Comparison of ENCODE assay signal across 12 cellular contexts in the genomic region with DNA sequence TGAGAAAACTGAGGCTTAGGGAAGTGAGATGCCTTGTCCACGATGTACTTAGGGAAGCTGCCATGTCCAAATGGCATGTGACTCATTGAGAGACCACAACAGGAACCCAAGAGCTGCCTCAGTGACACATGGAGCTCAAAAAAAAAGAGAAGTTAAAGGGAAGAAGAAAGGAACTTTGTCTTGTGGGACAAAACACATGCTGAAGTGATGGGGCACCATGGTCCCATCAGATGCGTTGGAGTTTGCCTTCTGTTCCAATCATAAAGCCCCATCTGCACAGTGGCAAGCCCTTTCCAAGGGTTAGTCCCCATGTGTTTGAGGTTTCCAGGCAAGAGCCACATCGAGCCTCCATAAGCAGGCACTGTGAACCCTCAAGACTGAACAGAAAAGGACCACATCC. TPM values are rescaled to one million over a fixed set of nuclear protein-coding genes. Genes with fewer than 3 reads are reported as not detected.
A peak's percentile ranks its signal among the peaks of the same experiment; 100 is the strongest.
DNase-seq lines count a peak whose midpoint lies in the region; ATAC-seq lines count a peak whose summit lies in the region.
"Had no signal": no experiment of that assay in that cellular context is flagged by ENCODE, and none has a peak within 500 bp of the region (broad histone marks: within the 10 kb centered on the region; RNA-seq: fewer than 3 reads in every experiment).

No MANE protein-coding gene starts in this region.

- peak overlapping the region in 11 of 21 experiments; percentile 2 to 69 (median 36) for H3K27ac ChIP-seq in skin epidermis
- H3K27ac ChIP-seq: foreskin keratinocyte, parathyroid adenoma had no signal

- no peak for ATAC-seq in HG03521 (IDR thresholded peaks at IDR 0.05; ENCODE audit: unreplicated experiment)
- ATAC-seq: foreskin keratinocyte had no signal

- DNase-seq in Kasumi-1 (lab: John Stamatoyannopoulos, UW): peak; percentile 93 to 94
- DNase-seq in SKM-1 treated with dmso at 0.1 percent for 144 hours (lab: John Stamatoyannopoulos, UW; ENCODE audit: unreplicated experiment): peak; percentile 70
- peak; percentile 55 for DNase-seq in inferior parietal cortex (ENCODE audit: extremely low spot score)
- no peak for DNase-seq in A172 (ENCODE audit: low spot score)
- DNase-seq in stimulated activated CD4-positive, alpha-beta T cell treated with anti-CD3 and anti-CD28 coated beads, Interleukin-2, amount 100 ng/mL, for 24 hours: no peak
- DNase-seq: foreskin keratinocyte; NCI-H2081 treated with DMSO at 0.1 percent for 48 hours; stimulated activated CD4-positive, alpha-beta T cell treated with anti-CD3 and anti-CD28 coated beads, Interleukin-4, amount 100 ng/mL, for 4 hours; T-helper 9 cell had no signal

- H3K4me3 ChIP-seq in skin epidermis: no peak overlapping the region

RNA-seq across cellular contexts. Expression of a gene that starts 8.0 kb away (rescaled TPM):
- 76.1 and 80.9 TPM in 2 replicates for total RNA-seq in A172 (2014; rRNA removed; shearing (Covaris generic))

RNA-seq across cellular contexts. Expression of a gene that starts 8.1 kb away (rescaled TPM):
- total RNA-seq in A172 (2014; rRNA removed; shearing (Covaris generic)): 6.6 and 9.7 TPM in 2 replicates

RNA-seq across cellular contexts. Expression of a gene that starts 13.8 kb away (rescaled TPM):
- total RNA-seq in A172 (2014; rRNA removed; shearing (Covaris generic)): 101 and 103 TPM in 2 replicates

RNA-seq across cellular contexts. Expression of a gene that starts 22.8 kb away (rescaled TPM):
- 190 and 245 TPM in 2 replicates for total RNA-seq in A172 (2014; rRNA removed; shearing (Covaris generic))

RNA-seq across cellular contexts. Expression of a gene that starts 44.0 kb away (rescaled TPM):
- total RNA-seq in A172 (2014; rRNA removed; shearing (Covaris generic)): not detected in 2 replicates
- total RNA-seq: foreskin keratinocyte had no signal

Comparison
In these comparisons a context has a peak if more than half of its experiments do, and no peak if none do; other contexts are left out.
1. DNase-seq: peak in Kasumi-1 (2 of 2), SKM-1 treated with dmso at 0.1 percent for 144 hours (single experiment) and inferior parietal cortex (single experiment); none in A172 (single experiment) and stimulated activated CD4-positive, alpha-beta T cell treated with anti-CD3 and anti-CD28 coated beads, Interleukin-2, amount 100 ng/mL, for 24 hours (0 of 2).